ENCODE assay signal across 19 cellular contexts in genomic region chr12:106251636-106252035, GRCh38. TPM values are rescaled to one million over a fixed set of nuclear protein-coding genes. Genes with fewer than 3 reads are reported as not detected.
A peak's percentile ranks its signal among the peaks of the same experiment; 100 is the strongest.
DNase-seq lines count a peak whose midpoint lies in the region; ATAC-seq and TF ChIP-seq lines count a peak whose summit lies in the region.
"Had no signal": no experiment of that assay in that cellular context is flagged by ENCODE, and none has a peak within 500 bp of the region (broad histone marks: within the 10 kb centered on the region; RNA-seq: fewer than 3 reads in every experiment).

No MANE protein-coding gene starts in this region.

- WGBS in endodermal cell (ENCODE audit: insufficient coverage in 1 of 2, insufficient read length in 1 of 2), 2 experiments: 81% methylated on average over 3 of the region's 3 CpGs; no CpG with 5 or more reads in 1 of the 2 experiments

- H3K9me3 ChIP-seq in endodermal cell (ENCODE audit: control insufficient read depth, low read length): no peaks in the 10 kb centered on the region
- H3K9me3 ChIP-seq: thyroid gland had no signal

- H3K9ac ChIP-seq in endodermal cell (ENCODE audit: extremely low read depth, low read length, poor library complexity, severe bottlenecking): no peak overlapping the region

- H3K27ac Mint-ChIP-seq in endodermal cell: no peak overlapping the region
- H3K27ac Mint-ChIP-seq: activated naive CD4-positive, alpha-beta T cell treated with anti-CD3 and anti-CD28 coated beads, Interleukin-2, amount 50 U/mL, for 72 hours; T-helper 2 cell treated with Interferon-gamma antibody and Interleukin-4, amounts not matched to agents 5 μg/mL and 100 μg/mL, for 36 hours had no signal

- ATAC-seq in omental fat pad (ENCODE audit: low FRiP score): peak; percentile 21
- no peak for ATAC-seq in GM21619 (IDR thresholded peaks at IDR 0.05; ENCODE audit: unreplicated experiment)
- no peak for ATAC-seq in HG03039 (IDR thresholded peaks at IDR 0.05; ENCODE audit: unreplicated experiment)
- ATAC-seq: activated naive CD4-positive, alpha-beta T cell treated with anti-CD3 and anti-CD28 coated beads, Interleukin-2, amount 50 U/mL, for 72 hours; GM12878; HCT116; left cardiac atrium; Panc1 had no signal

- peaks cover 10% of the 10 kb centered on the region for H3K4me1 Mint-ChIP-seq in endodermal cell

- no peak overlapping the region for H3K4me3 ChIP-seq in endodermal cell (ENCODE audit: low read length)
- H3K4me3 ChIP-seq: GM12878, thyroid gland had no signal

- TF ChIP-seq CTCF in endodermal cell (conservative IDR thresholded peaks at IDR 0.05) (peak; percentile 18), omental fat pad (IDR thresholded peaks at IDR 0.05) (no peak)

- no peak overlapping the region for H3K4me3 Mint-ChIP-seq in endodermal cell
- H3K4me3 Mint-ChIP-seq: T-helper 2 cell treated with Interferon-gamma antibody and Interleukin-4, amounts not matched to agents 5 μg/mL and 100 μg/mL, for 36 hours had no signal

- no peaks in the 10 kb centered on the region for H3K27me3 ChIP-seq in endodermal cell (ENCODE audit: control insufficient read depth, insufficient read depth, low read length, poor library complexity, severe bottlenecking)
- H3K27me3 ChIP-seq: thyroid gland had no signal

- no peak overlapping the region for H3K27ac ChIP-seq in endodermal cell (ENCODE audit: low read depth, low read length)
- H3K27ac ChIP-seq: 22Rv1, thyroid gland had no signal

- no peaks in the 10 kb centered on the region for H3K9me3 Mint-ChIP-seq in endodermal cell
- H3K9me3 Mint-ChIP-seq: activated naive CD4-positive, alpha-beta T cell treated with anti-CD3 and anti-CD28 coated beads, Interleukin-2, amount 50 U/mL, for 72 hours; T-helper 2 cell treated with Interferon-gamma antibody and Interleukin-4, amounts not matched to agents 5 μg/mL and 100 μg/mL, for 36 hours had no signal

- H3K4me1 ChIP-seq in endodermal cell (ENCODE audit: control insufficient read depth, insufficient read depth, low read length): no peaks in the 10 kb centered on the region

- no peaks in the 10 kb centered on the region for H3K27me3 Mint-ChIP-seq in endodermal cell (ENCODE audit: insufficient read depth)

- no peaks in the 10 kb centered on the region for H3K36me3 ChIP-seq in endodermal cell (ENCODE audit: control insufficient read depth, insufficient read depth, low read length)
- H3K36me3 ChIP-seq: thyroid gland had no signal

- no peaks in the 10 kb centered on the region for H3K36me3 Mint-ChIP-seq in endodermal cell (ENCODE audit: low read depth)
- H3K36me3 Mint-ChIP-seq: activated naive CD4-positive, alpha-beta T cell treated with anti-CD3 and anti-CD28 coated beads, Interleukin-2, amount 50 U/mL, for 72 hours had no signal

- DNase-seq in NCI-H1105 treated with DMSO at 0.1 percent for 48 hours (lab: John Stamatoyannopoulos, UW) (peak; percentile 10), NCI-H1105 (lab: John Stamatoyannopoulos, UW) (no peak), LHCN-M2 (ENCODE audit: low read depth) (peak; percentile 20), endodermal cell (peak; percentile 55), omental fat pad (ENCODE audit: low spot score) (no peak), foreskin melanocyte (no peak)
- DNase-seq: activated CD8-positive, alpha-beta memory T cell treated with anti-CD3 and anti-CD28 coated beads for 24 hours; cortex of kidney; left cardiac atrium; NCI-H187; thyroid gland had no signal

RNA-seq across cellular contexts. Expression of gene CKAP4, which starts 3.8 kb away (rescaled TPM):
- total RNA-seq in LHCN-M2 (2014; rRNA removed) (177 and 193 TPM in 2 replicates), endodermal cell (10 to 100 TPM; 88.9 to 93.3 TPM), omental fat pad (10 to 100 TPM; 32.6 to 44.2 (median 33.5) TPM)
- 202 TPM for polyA plus RNA-seq in LHCN-M2 (2012)
- 133 TPM for polyA plus RNA-seq in endodermal cell (2013, experiment 1 of 2)
- 130 TPM for polyA plus RNA-seq in endodermal cell (2013, experiment 2 of 2)

RNA-seq across cellular contexts. Expression of gene TCP11L2, which starts 50.9 kb away (rescaled TPM):
- total RNA-seq in LHCN-M2 (2014; rRNA removed): 2.6 and 5.1 TPM in 2 replicates
- 2.5 TPM for polyA plus RNA-seq in LHCN-M2 (2012)
- 10 to 100 TPM in 1 of 2 donors, 1 to 10 TPM in 1; 7.8 to 15.3 TPM for total RNA-seq in endodermal cell
- polyA plus RNA-seq in endodermal cell (2013, experiment 1 of 2): 4.9 TPM
- polyA plus RNA-seq in endodermal cell (2013, experiment 2 of 2): 6.2 TPM
- total RNA-seq in omental fat pad: 10 to 100 TPM; 14.3 to 54.1 (median 23.9) TPM

Comparison
In these comparisons a context has a peak if more than half of its experiments do, and no peak if none do; other contexts are left out.
1. DNase-seq: peak in NCI-H1105 treated with DMSO at 0.1 percent for 48 hours (single experiment), LHCN-M2 (single experiment) and endodermal cell (single experiment); none in NCI-H1105 (single experiment), omental fat pad (single experiment) and foreskin melanocyte (single experiment).